Comparison of ENCODE assay signal across 9 cellular contexts in the genomic region with DNA sequence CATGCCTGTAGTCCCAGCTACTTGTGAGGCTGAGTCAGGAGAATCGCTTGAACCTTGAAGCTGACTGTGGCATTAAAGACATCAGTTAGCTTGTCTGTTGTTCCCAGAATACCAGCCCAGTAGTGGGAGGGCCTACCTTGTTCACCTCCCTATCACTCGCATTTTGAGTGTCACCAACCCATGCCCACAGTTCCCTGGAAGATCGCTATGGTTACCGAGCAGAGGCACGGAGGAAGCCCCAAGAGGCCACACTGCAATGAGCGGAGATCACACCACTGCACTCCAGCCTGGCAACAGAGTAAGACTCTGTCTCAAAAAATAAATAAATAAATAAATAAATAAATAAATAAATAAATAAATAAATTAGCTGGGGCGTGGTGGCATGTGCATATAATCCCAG. TPM values are rescaled to one million over a fixed set of nuclear protein-coding genes. Genes with fewer than 3 reads are reported as not detected.
DNase-seq lines count a peak whose midpoint lies in the region; ATAC-seq and TF ChIP-seq lines count a peak whose summit lies in the region.
"Not testable (repeated sequence)": the region's sequence is repeated elsewhere in the genome, so short reads cannot be mapped to it uniquely, and the experiment has no call there.
"Had no signal": no experiment of that assay in that cellular context is flagged by ENCODE, and none has a peak within 500 bp of the region (broad histone marks: within the 10 kb centered on the region; RNA-seq: fewer than 3 reads in every experiment).

No MANE protein-coding gene starts in this region.

- H3K27ac Mint-ChIP-seq in activated CD4-positive, alpha-beta T cell treated with anti-CD3 and anti-CD28 coated beads for 36 hours, result peak overlapping the region; percentile 47
- H3K27ac Mint-ChIP-seq in activated T-cell treated with anti-CD3 and anti-CD28 coated beads, Interleukin-2, amount 50 U/mL, for 72 hours; neural crest cell (ENCODE audit: unreplicated experiment): not testable (repeated sequence)
- peak overlapping the region in 4 of 5 experiments; percentile 75 to 89 (median 80) for H3K27ac Mint-ChIP-seq in brain

- H3K4me3 Mint-ChIP-seq in activated CD4-positive, alpha-beta T cell treated with anti-CD3 and anti-CD28 coated beads for 36 hours; activated T-cell treated with anti-CD3 and anti-CD28 coated beads, Interleukin-2, amount 50 U/mL, for 72 hours: not testable (repeated sequence)
- H3K4me3 Mint-ChIP-seq in brain (peak overlapping the region in 4 of 5 experiments; percentile 32 to 44 (median 40)), neural crest cell (peak overlapping the region; percentile 58)

- intact Hi-C loops in activated CD4-positive, alpha-beta T cell treated with anti-CD3 and anti-CD28 coated beads for 36 hours (cut with DNase I, micrococcal nuclease), result not testable (repeated sequence)

- peak overlapping the region; percentile 40; the same call in 1 of the 2 replicates for H3K4me2 ChIP-seq in BLaER1

- H3K4me1 Mint-ChIP-seq in activated CD4-positive, alpha-beta T cell treated with anti-CD3 and anti-CD28 coated beads for 36 hours, result peaks cover 10% of the 10 kb centered on the region
- peaks cover 21% of the 10 kb centered on the region for H3K4me1 Mint-ChIP-seq in activated T-cell treated with anti-CD3 and anti-CD28 coated beads, Interleukin-2, amount 50 U/mL, for 72 hours (ENCODE audit: low read depth)
- H3K4me1 Mint-ChIP-seq in brain (peaks cover 39% of the 10 kb centered on the region), neural crest cell (peaks cover 16% of the 10 kb centered on the region)

- not testable (repeated sequence) for H4K20me1 ChIP-seq in BLaER1

- CTCF ChIA-PET in activated CD4-positive, alpha-beta T cell treated with anti-CD3 and anti-CD28 coated beads for 36 hours (lab: Charles Lee), result interaction anchor here (1.0 kb wide), 2 partner anchors 52 to 110 kb away, joined by 3 read pairs; a partner anchor contains a TSS

- not testable (repeated sequence) for H3K9me3 ChIP-seq in BLaER1

- peaks cover 15% of the 10 kb centered on the region for H3K4me1 ChIP-seq in BLaER1
- peaks cover 10% of the 10 kb centered on the region for H3K4me1 ChIP-seq in foreskin keratinocyte

- not testable (repeated sequence) for TF ChIP-seq CTCF in brain (conservative IDR thresholded peaks at IDR 0.05); foreskin keratinocyte (conservative IDR thresholded peaks at IDR 0.05); neural crest cell (conservative IDR thresholded peaks at IDR 0.05)

- not testable (repeated sequence) for H3K4me3 ChIP-seq in BLaER1

- not testable (repeated sequence) for H3K27me3 Mint-ChIP-seq in activated CD4-positive, alpha-beta T cell treated with anti-CD3 and anti-CD28 coated beads for 36 hours; activated T-cell treated with anti-CD3 and anti-CD28 coated beads, Interleukin-2, amount 50 U/mL, for 72 hours (ENCODE audit: low read depth); brain; neural crest cell (ENCODE audit: low read depth)

- H3K27me3 ChIP-seq in BLaER1, foreskin keratinocyte: not testable (repeated sequence)

- H3K36me3 Mint-ChIP-seq in activated CD4-positive, alpha-beta T cell treated with anti-CD3 and anti-CD28 coated beads for 36 hours (ENCODE audit: low read depth); activated T-cell treated with anti-CD3 and anti-CD28 coated beads, Interleukin-2, amount 50 U/mL, for 72 hours (ENCODE audit: insufficient read depth in 2 of 2); brain; neural crest cell (ENCODE audit: low read depth): not testable (repeated sequence)

- POLR2A ChIA-PET in activated CD4-positive, alpha-beta T cell treated with anti-CD3 and anti-CD28 coated beads for 36 hours (lab: Charles Lee), result not testable (repeated sequence)

- not testable (repeated sequence) for H3K9ac ChIP-seq in BLaER1

- DNase-seq in NCI-H1417 (lab: John Stamatoyannopoulos, UW) (peak in 2 of 3 experiments; percentile 5 to 13), foreskin keratinocyte (peak; percentile 20 to 60)
- DNase-seq in activated CD4-positive, alpha-beta T cell treated with anti-CD3 and anti-CD28 coated beads for 36 hours, result peak; percentile 68
- DNase-seq in activated T-cell treated with anti-CD3 and anti-CD28 coated beads, Interleukin-2, amount 50 U/mL, for 72 hours, result peak; percentile 17 to 44
- not testable (repeated sequence) for DNase-seq in neural crest cell (ENCODE audit: low read depth, low spot score)
- peak; percentile 15 for DNase-seq in stimulated activated naive CD8-positive, alpha-beta T cell treated with anti-CD3 and anti-CD28 coated beads, Interleukin-15, Interleukin-2, amounts not matched to agents 100 U/mL and 50 U/mL, for 24 hours

- not testable (repeated sequence) for H3K9me3 Mint-ChIP-seq in activated CD4-positive, alpha-beta T cell treated with anti-CD3 and anti-CD28 coated beads for 36 hours (ENCODE audit: low read depth); activated T-cell treated with anti-CD3 and anti-CD28 coated beads, Interleukin-2, amount 50 U/mL, for 72 hours; brain; neural crest cell

- peak; percentile 93 for ATAC-seq in activated CD4-positive, alpha-beta T cell treated with anti-CD3 and anti-CD28 coated beads for 36 hours
- ATAC-seq in activated T-cell treated with anti-CD3 and anti-CD28 coated beads, Interleukin-2, amount 50 U/mL, for 72 hours (replicated peaks in 1 of 2), result peak; percentile 73 to 74
- peak; percentile 47 for ATAC-seq in foreskin keratinocyte
- ATAC-seq in stimulated activated naive CD8-positive, alpha-beta T cell treated with anti-CD3 and anti-CD28 coated beads, Interleukin-15, Interleukin-2, amounts not matched to agents 100 U/mL and 50 U/mL, for 24 hours, result peak; percentile 40

- H3K27ac ChIP-seq in BLaER1, foreskin keratinocyte: not testable (repeated sequence)

- H3K36me3 ChIP-seq in BLaER1, result peaks cover 12% of the 10 kb centered on the region; the same call in 1 of the 2 replicates

RNA-seq across cellular contexts. Expression of a gene that starts 21.1 kb away (rescaled TPM):
- 1,000 to 10,000 TPM; 1,573 to 2,291 TPM for total RNA-seq in activated CD4-positive, alpha-beta T cell treated with anti-CD3 and anti-CD28 coated beads for 36 hours
- total RNA-seq in activated T-cell treated with anti-CD3 and anti-CD28 coated beads, Interleukin-2, amount 50 U/mL, for 72 hours, result 1,000 to 10,000 TPM; 1,100 to 1,278 TPM
- polyA plus RNA-seq in brain (ENCODE audit: insufficient read depth, low read depth, low replicate concordance) (not detected), foreskin keratinocyte (not detected in 2 replicates)
- total RNA-seq in foreskin keratinocyte (2,556 and 4,441 TPM in 2 replicates), neural crest cell (2,478 and 3,042 TPM in 2 replicates)

RNA-seq across cellular contexts. Expression of a gene that starts 52.4 kb away (rescaled TPM):
- total RNA-seq in activated CD4-positive, alpha-beta T cell treated with anti-CD3 and anti-CD28 coated beads for 36 hours, result 10 to 100 TPM; 46.5 to 54.2 TPM
- 10 to 100 TPM; 80.4 to 84.5 TPM for total RNA-seq in activated T-cell treated with anti-CD3 and anti-CD28 coated beads, Interleukin-2, amount 50 U/mL, for 72 hours
- 63.8 TPM for polyA plus RNA-seq in brain (ENCODE audit: insufficient read depth, low read depth, low replicate concordance)
- total RNA-seq in foreskin keratinocyte, result 61.2 and 67.6 TPM in 2 replicates
- 54.6 and 58.4 TPM in 2 replicates for polyA plus RNA-seq in foreskin keratinocyte
- total RNA-seq in neural crest cell, result 44.7 and 44.8 TPM in 2 replicates

RNA-seq across cellular contexts. Expression of a gene that starts 55.7 kb away (rescaled TPM):
- not detected for total RNA-seq in activated CD4-positive, alpha-beta T cell treated with anti-CD3 and anti-CD28 coated beads for 36 hours
- total RNA-seq in activated T-cell treated with anti-CD3 and anti-CD28 coated beads, Interleukin-2, amount 50 U/mL, for 72 hours, result not detected
- polyA plus RNA-seq in brain (ENCODE audit: insufficient read depth, low read depth, low replicate concordance) (not detected), foreskin keratinocyte (0.02 TPM in 1 of 2 replicates, not detected in the other)
- total RNA-seq in foreskin keratinocyte (not detected in 2 replicates), neural crest cell (not detected in 2 replicates)
- total RNA-seq: PC-3 had no signal

Comparison
In these comparisons a context has a peak if more than half of its experiments do, and no peak if none do; other contexts are left out.
1. ATAC-seq: peak in every context shown above with its lines; median percentile 93 in activated CD4-positive, alpha-beta T cell treated with anti-CD3 and anti-CD28 coated beads for 36 hours; 74 in activated T-cell treated with anti-CD3 and anti-CD28 coated beads, Interleukin-2, amount 50 U/mL, for 72 hours; 47 in foreskin keratinocyte; 40 in stimulated activated naive CD8-positive, alpha-beta T cell treated with anti-CD3 and anti-CD28 coated beads, Interleukin-15, Interleukin-2, amounts not matched to agents 100 U/mL and 50 U/mL, for 24 hours.